ENCODE assay signal across 25 cellular contexts in the genomic region with DNA sequence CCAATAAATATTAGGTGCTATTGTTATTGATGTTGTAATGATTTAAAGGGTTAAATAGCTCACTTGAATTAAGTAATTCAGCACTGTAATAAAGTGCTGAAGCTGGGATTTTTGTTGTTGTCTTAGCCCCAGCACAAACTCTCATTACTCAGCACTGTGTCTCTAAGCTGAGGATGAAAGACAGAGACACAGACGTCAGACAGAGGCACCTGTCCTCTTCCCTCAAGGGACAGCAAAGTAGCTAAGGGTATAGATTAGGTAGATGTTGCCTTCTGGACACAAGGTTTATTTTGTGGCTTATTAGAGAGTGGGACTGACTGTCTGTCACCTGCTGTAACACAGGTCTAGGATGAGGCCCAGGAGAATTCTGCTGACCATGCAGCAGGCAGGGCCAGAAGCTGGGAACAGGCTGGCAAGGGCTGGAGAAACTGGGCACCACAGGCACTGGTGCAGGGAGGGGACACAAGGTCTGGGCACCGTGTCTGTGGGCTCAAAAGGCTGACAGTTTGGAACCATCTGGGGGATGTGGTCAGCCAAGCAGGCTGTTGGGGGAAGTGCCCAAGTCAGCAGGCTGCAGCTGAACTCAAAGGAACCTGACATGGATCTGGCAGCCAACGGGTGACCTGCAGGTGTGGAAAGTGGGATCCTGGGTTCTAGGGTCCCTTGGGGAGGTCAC. TPM values are rescaled to one million over a fixed set of nuclear protein-coding genes. Genes with fewer than 3 reads are reported as not detected.
DNase-seq lines count a peak whose midpoint lies in the region.
"Had no signal": no experiment of that assay in that cellular context is flagged by ENCODE, and none has a peak within 500 bp of the region (broad histone marks: within the 10 kb centered on the region; RNA-seq: fewer than 3 reads in every experiment).

No MANE protein-coding gene starts in this region.

- H3K27ac ChIP-seq in CD8-positive, alpha-beta memory T cell (ENCODE audit: low read depth, low read length) = no peak overlapping the region
- H3K27ac ChIP-seq: 22Rv1, cardiac muscle cell, heart left ventricle, thoracic aorta had no signal

- H3K4me3 ChIP-seq in CD8-positive, alpha-beta memory T cell (ENCODE audit: low read length) = no peak overlapping the region
- H3K4me3 ChIP-seq: cardiac muscle cell, heart left ventricle, MG63, smooth muscle cell, thoracic aorta had no signal

- CTCF ChIA-PET in CD8-positive, alpha-beta memory T cell (lab: Charles Lee) = interaction anchor here (1.1 kb wide), 1 partner anchor 13 kb away, joined by 3 read pairs; no protein-coding TSS in a partner anchor

- H3K27me3 ChIP-seq in CD8-positive, alpha-beta memory T cell (ENCODE audit: insufficient read depth, low read length, poor library complexity, severe bottlenecking) = no peaks in the 10 kb centered on the region
- H3K27me3 ChIP-seq: heart left ventricle, MG63 had no signal

- H3K27me3 Mint-ChIP-seq in CD8-positive, alpha-beta memory T cell = peaks cover 5 to 8% of the 10 kb centered on the region in 2 donors
- H3K27me3 Mint-ChIP-seq: activated CD4-positive, alpha-beta T cell treated with anti-CD3 and anti-CD28 coated beads for 36 hours; activated naive CD4-positive, alpha-beta T cell treated with anti-CD3 and anti-CD28 coated beads, Interleukin-2, amount 50 U/mL, for 24 hours had no signal

- no peak overlapping the region for H3K4me3 Mint-ChIP-seq in CD8-positive, alpha-beta memory T cell
- H3K4me3 Mint-ChIP-seq: activated CD4-positive, alpha-beta T cell treated with anti-CD3 and anti-CD28 coated beads for 36 hours; activated naive CD4-positive, alpha-beta T cell treated with anti-CD3 and anti-CD28 coated beads, Interleukin-2, amount 50 U/mL, for 24 hours; B cell; neural crest cell had no signal

- POLR2A ChIA-PET in CD8-positive, alpha-beta memory T cell (lab: Charles Lee) = no interaction called here

- no peaks in the 10 kb centered on the region for H3K9me3 ChIP-seq in CD8-positive, alpha-beta memory T cell (ENCODE audit: low read length)
- H3K9me3 ChIP-seq: Caco-2, heart left ventricle, MG63, thoracic aorta had no signal

- no peaks in the 10 kb centered on the region for H3K4me1 ChIP-seq in CD8-positive, alpha-beta memory T cell (ENCODE audit: insufficient read depth, low read length)
- H3K4me1 ChIP-seq: Caco-2 had no signal

- H3K36me3 ChIP-seq in CD8-positive, alpha-beta memory T cell (ENCODE audit: insufficient read depth, low read length) = no peaks in the 10 kb centered on the region
- H3K36me3 ChIP-seq: cardiac muscle cell, heart left ventricle, MG63, thoracic aorta had no signal

- no peaks in the 10 kb centered on the region for H3K9me3 Mint-ChIP-seq in CD8-positive, alpha-beta memory T cell
- H3K9me3 Mint-ChIP-seq: activated naive CD4-positive, alpha-beta T cell treated with anti-CD3 and anti-CD28 coated beads, Interleukin-2, amount 50 U/mL, for 24 hours; neural crest cell had no signal

- no peaks in the 10 kb centered on the region for H3K36me3 Mint-ChIP-seq in CD8-positive, alpha-beta memory T cell
- H3K36me3 Mint-ChIP-seq: activated naive CD4-positive, alpha-beta T cell treated with anti-CD3 and anti-CD28 coated beads, Interleukin-2, amount 50 U/mL, for 24 hours had no signal

- no peak overlapping the region for H3K27ac Mint-ChIP-seq in CD8-positive, alpha-beta memory T cell
- H3K27ac Mint-ChIP-seq: activated CD4-positive, alpha-beta T cell treated with anti-CD3 and anti-CD28 coated beads for 36 hours; activated naive CD4-positive, alpha-beta T cell treated with anti-CD3 and anti-CD28 coated beads, Interleukin-2, amount 50 U/mL, for 24 hours; B cell had no signal

- no peaks in the 10 kb centered on the region for H3K4me1 Mint-ChIP-seq in CD8-positive, alpha-beta memory T cell
- H3K4me1 Mint-ChIP-seq: activated naive CD4-positive, alpha-beta T cell treated with anti-CD3 and anti-CD28 coated beads, Interleukin-2, amount 50 U/mL, for 24 hours; B cell; neural crest cell had no signal

- DNase-seq in NCI-H82 (lab: John Stamatoyannopoulos, UW) (peak; percentile 38), NCI-H82 treated with DMSO at 0.1 percent for 48 hours (lab: John Stamatoyannopoulos, UW; ENCODE audit: unreplicated experiment) (no peak), cerebellar cortex (ENCODE audit: low spot score) (peak; percentile 87), midbrain (lab: John Stamatoyannopoulos, UW) (peak; percentile 10), GM19238 (ENCODE audit: insufficient read length, low spot score) (no peak), T-helper 2 cell (no peak), DMS114 treated with DMSO at 0.1 percent for 48 hours (lab: John Stamatoyannopoulos, UW; ENCODE audit: unreplicated experiment) (no peak)
- DNase-seq in CD8-positive, alpha-beta memory T cell = no peak
- DNase-seq: activated CD4-positive, alpha-beta T cell treated with anti-CD3 and anti-CD28 coated beads for 36 hours; Caco-2; heart left ventricle; MG63; NCI-H1436 treated with DMSO at 0.1 percent for 48 hours; NCI-H2171 treated with DMSO at 0.1 percent for 48 hours; NCI-H69; stimulated activated CD4-positive, alpha-beta T cell treated with anti-CD3 and anti-CD28 coated beads, Interleukin-4, amount 100 ng/mL, for 1 hour; stimulated activated naive CD4-positive, alpha-beta T cell; SW 1271 had no signal

RNA-seq across cellular contexts. Expression of a gene that starts 20.0 kb away (rescaled TPM):
- 10 to 100 TPM; 29.0 to 34.2 TPM for total RNA-seq in CD8-positive, alpha-beta memory T cell
- polyA plus RNA-seq in CD8-positive, alpha-beta memory T cell = 161 TPM

Comparison
In these comparisons a context has a peak if more than half of its experiments do, and no peak if none do; other contexts are left out.
1. DNase-seq: peak in NCI-H82 (single experiment), cerebellar cortex (single experiment) and midbrain (single experiment); none in NCI-H82 treated with DMSO at 0.1 percent for 48 hours (single experiment), GM19238 (single experiment), T-helper 2 cell (0 of 5), CD8-positive, alpha-beta memory T cell (0 of 5) and DMS114 treated with DMSO at 0.1 percent for 48 hours (single experiment).